ENCODE assay signal across 19 cellular contexts in genomic region chr1:189803364-189803763, GRCh38.
"Had no signal": no experiment of that assay in that cellular context is flagged by ENCODE, and none has a peak within 500 bp of the region (broad histone marks: within the 10 kb centered on the region; RNA-seq: fewer than 3 reads in every experiment).

No MANE protein-coding gene starts in this region.

- H3K4me3 Mint-ChIP-seq: activated T-cell treated with anti-CD3 and anti-CD28 coated beads, Interleukin-2, amount 50 U/mL, for 24 hours; central memory CD8-positive, alpha-beta T cell; naive thymus-derived CD8-positive, alpha-beta T cell; stimulated activated naive B cell treated with anti-CD40 and anti-IgM and Interleukin-4, amounts not matched to agents 10 μg/mL and 1 μg/mL and 100 μg/mL, for 72 hours had no signal

- ATAC-seq: activated naive CD4-positive, alpha-beta T cell treated with anti-CD3 and anti-CD28 coated beads, Interleukin-2, amount 50 U/mL, for 72 hours; body of pancreas; esophagus mucosa; mucosa of descending colon; naive thymus-derived CD8-positive, alpha-beta T cell; psoas muscle; sciatic nerve; stimulated activated naive B cell treated with anti-CD40 and anti-IgM and Interleukin-4, amounts not matched to agents 10 μg/mL and 1 μg/mL and 100 μg/mL, for 72 hours had no signal

- H3K27me3 Mint-ChIP-seq: activated T-cell treated with anti-CD3 and anti-CD28 coated beads, Interleukin-2, amount 50 U/mL, for 24 hours; central memory CD8-positive, alpha-beta T cell; naive thymus-derived CD8-positive, alpha-beta T cell; stimulated activated naive B cell treated with anti-CD40 and anti-IgM and Interleukin-4, amounts not matched to agents 10 μg/mL and 1 μg/mL and 100 μg/mL, for 72 hours had no signal

- H3K27me3 ChIP-seq: body of pancreas, spleen, tibial nerve, vagina had no signal

- H3K27ac Mint-ChIP-seq: activated naive CD4-positive, alpha-beta T cell treated with anti-CD3 and anti-CD28 coated beads, Interleukin-2, amount 50 U/mL, for 72 hours; activated T-cell treated with anti-CD3 and anti-CD28 coated beads, Interleukin-2, amount 50 U/mL, for 24 hours; naive thymus-derived CD8-positive, alpha-beta T cell; stimulated activated naive B cell treated with anti-CD40 and anti-IgM and Interleukin-4, amounts not matched to agents 10 μg/mL and 1 μg/mL and 100 μg/mL, for 72 hours had no signal

- DNase-seq: activated CD4-positive, alpha-beta T cell treated with anti-CD3 and anti-CD28 coated beads, Interleukin-2, amount 50 U/mL, for 4 hours; activated effector memory CD4-positive, alpha-beta T cell treated with Interleukin-2 at 50 U/mL for 16 hours; activated T-cell treated with anti-CD3 and anti-CD28 coated beads, Interleukin-2, amount 50 U/mL, for 24 hours; amniotic stem cell; body of pancreas; dermis blood vessel endothelial cell; mucosa of descending colon; naive thymus-derived CD8-positive, alpha-beta T cell; nucleus accumbens; psoas muscle; spleen; stimulated activated CD4-positive, alpha-beta T cell treated with anti-CD3 and anti-CD28 coated beads, Interleukin-1b, Interleukin-23, amount 100 ng/mL, for 48 hours; stimulated activated naive B cell treated with anti-CD40 and anti-IgM and Interleukin-4, amounts not matched to agents 10 μg/mL and 1 μg/mL and 100 μg/mL, for 72 hours had no signal

- H3K27ac ChIP-seq: body of pancreas, psoas muscle, spleen, tibial nerve, vagina had no signal

- H3K4me1 ChIP-seq: body of pancreas, psoas muscle, spleen, tibial nerve, vagina had no signal

- H3K4me1 Mint-ChIP-seq: central memory CD8-positive, alpha-beta T cell; naive thymus-derived CD8-positive, alpha-beta T cell; stimulated activated naive B cell treated with anti-CD40 and anti-IgM and Interleukin-4, amounts not matched to agents 10 μg/mL and 1 μg/mL and 100 μg/mL, for 72 hours had no signal

- H3K4me3 ChIP-seq: body of pancreas, mucosa of descending colon, psoas muscle, spleen, tibial nerve, vagina had no signal

- H3K9me3 ChIP-seq: body of pancreas, mucosa of descending colon, psoas muscle, tibial nerve, vagina had no signal

- H3K36me3 Mint-ChIP-seq: activated naive CD4-positive, alpha-beta T cell treated with anti-CD3 and anti-CD28 coated beads, Interleukin-2, amount 50 U/mL, for 72 hours; naive thymus-derived CD8-positive, alpha-beta T cell; stimulated activated naive B cell treated with anti-CD40 and anti-IgM and Interleukin-4, amounts not matched to agents 10 μg/mL and 1 μg/mL and 100 μg/mL, for 72 hours had no signal

- H3K36me3 ChIP-seq: spleen, tibial nerve, vagina had no signal
